Comparison of ENCODE assay signal across 16 cellular contexts in the genomic region with DNA sequence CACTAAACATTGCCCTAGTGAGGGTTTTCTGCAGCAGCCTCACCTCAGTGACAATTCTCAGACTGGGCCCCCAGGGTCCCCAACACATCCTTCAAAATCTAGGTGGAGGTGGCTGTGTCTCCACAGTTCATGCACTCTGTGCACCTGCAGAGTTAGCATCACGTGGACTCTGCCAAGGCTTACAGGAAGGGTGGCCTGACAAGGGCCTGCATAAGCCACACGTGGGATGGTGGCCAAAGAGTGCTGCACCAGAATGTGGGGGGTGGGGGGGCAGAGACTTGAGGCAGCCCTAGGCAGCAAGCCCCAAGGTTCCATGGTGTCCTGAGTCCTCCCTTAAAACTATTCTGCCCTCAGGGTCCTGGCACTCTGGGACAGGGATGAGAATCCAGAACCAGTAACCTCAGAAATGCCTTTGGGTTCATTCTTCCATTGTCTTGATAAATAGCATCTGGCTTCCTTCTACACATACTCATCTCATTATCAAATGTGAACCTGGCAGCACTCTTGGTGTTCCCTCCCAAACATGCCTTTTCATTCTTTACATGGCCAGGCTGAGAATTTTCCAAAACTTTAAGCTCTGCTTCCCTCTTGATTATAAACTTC. TPM values are rescaled to one million over a fixed set of nuclear protein-coding genes. Genes with fewer than 3 reads are reported as not detected.
DNase-seq lines count a peak whose midpoint lies in the region; ATAC-seq and TF ChIP-seq lines count a peak whose summit lies in the region.
"Had no signal": no experiment of that assay in that cellular context is flagged by ENCODE, and none has a peak within 500 bp of the region (broad histone marks: within the 10 kb centered on the region; RNA-seq: fewer than 3 reads in every experiment).

No MANE protein-coding gene starts in this region.

- H3K4me3 Mint-ChIP-seq in natural killer cell, result peak overlapping the region; percentile 19

- no peak for TF ChIP-seq CTCF in natural killer cell (IDR thresholded peaks at IDR 0.05)

- peaks cover 43 to 78% (median 56%) of the 10 kb centered on the region in 10 experiments for H3K4me1 ChIP-seq in BLaER1 treated with 17β-estradiol and CSF1 and Interleukin-3, amounts not matched to agents 10 nM and 100 nM

- H3K27ac ChIP-seq in BLaER1 treated with 17β-estradiol and CSF1 and Interleukin-3, amounts not matched to agents 10 nM and 100 nM, result no peak overlapping the region

- H3K36me3 Mint-ChIP-seq in natural killer cell, result no peaks in the 10 kb centered on the region

- H3K9me3 ChIP-seq in BLaER1 treated with 17β-estradiol and CSF1 and Interleukin-3, amounts not matched to agents 10 nM and 100 nM (replicated peaks in 1 of 11), result peaks cover 0 to 8% (median 6%) of the 10 kb centered on the region in 11 experiments; a peak in 9 of 22 replicates

- H3K9ac ChIP-seq in BLaER1 treated with 17β-estradiol and CSF1 and Interleukin-3, amounts not matched to agents 10 nM and 100 nM, result no peak overlapping the region

- peaks cover 0 to 29% (median 11%) of the 10 kb centered on the region in 11 experiments; a peak in 14 of 22 replicates for H4K20me1 ChIP-seq in BLaER1 treated with 17β-estradiol and CSF1 and Interleukin-3, amounts not matched to agents 10 nM and 100 nM

- H3K9me3 Mint-ChIP-seq in natural killer cell, result no peaks in the 10 kb centered on the region

- intact Hi-C loops in natural killer cell (cut with micrococcal nuclease), result no loop called here

- H3K27me3 ChIP-seq in BLaER1 treated with 17β-estradiol and CSF1 and Interleukin-3, amounts not matched to agents 10 nM and 100 nM, result peaks cover 0 to 61% (median 53%) of the 10 kb centered on the region in 11 experiments; a peak in 21 of 22 replicates

- peaks cover 59 to 60% of the 10 kb centered on the region in 2 donors for H3K4me1 Mint-ChIP-seq in natural killer cell

- H3K36me3 ChIP-seq in BLaER1 treated with 17β-estradiol and CSF1 and Interleukin-3, amounts not matched to agents 10 nM and 100 nM, result peaks cover 0 to 25% (median 4%) of the 10 kb centered on the region in 11 experiments; a peak in 13 of 22 replicates

- peak overlapping the region; percentile 32 to 94 for H3K27ac Mint-ChIP-seq in natural killer cell

- peak overlapping the region in 7 of 11 experiments; percentile 8 to 100 (median 89); a peak in 10 of 22 replicates for H3K4me2 ChIP-seq in BLaER1 treated with 17β-estradiol and CSF1 and Interleukin-3, amounts not matched to agents 10 nM and 100 nM

- H3K4me3 ChIP-seq in BLaER1 treated with 17β-estradiol and CSF1 and Interleukin-3, amounts not matched to agents 10 nM and 100 nM, result no peak overlapping the region

- ATAC-seq in natural killer cell, result no peak
- no peak for ATAC-seq in GM19452 (IDR thresholded peaks at IDR 0.05; ENCODE audit: unreplicated experiment)
- ATAC-seq: left ventricle myocardium superior had no signal

- no peaks in the 10 kb centered on the region for H3K27me3 Mint-ChIP-seq in natural killer cell (ENCODE audit: low read depth in 2 of 2)

- DNase-seq in EH (ENCODE audit: low read depth) (peak; percentile 56), astrocyte of the hippocampus (ENCODE audit: low read depth, low spot score) (peak; percentile 73), natural killer cell (no peak), NCI-H1436 treated with DMSO at 0.1 percent for 48 hours (lab: John Stamatoyannopoulos, UW) (no peak), NCI-H774 (lab: John Stamatoyannopoulos, UW) (no peak)
- no peak for DNase-seq in activated CD8-positive, alpha-beta memory T cell treated with anti-CD3 and anti-CD28 coated beads for 24 hours
- DNase-seq: effector CD4-positive, alpha-beta T cell; left ventricle myocardium superior; NCI-H1092; NCI-H524 treated with DMSO at 0.1 percent for 48 hours; stimulated activated CD4-positive, alpha-beta T cell treated with anti-CD3 and anti-CD28 coated beads, Interleukin-1b, Interleukin-23, amount 100 ng/mL, for 48 hours; stimulated activated naive CD4-positive, alpha-beta T cell had no signal

RNA-seq across cellular contexts. Expression of a gene that starts 1.6 kb away (rescaled TPM):
- total RNA-seq in natural killer cell, result 10 to 100 TPM; 74.8 to 80.2 (median 78.1) TPM

RNA-seq across cellular contexts. Expression of a gene that starts 59.9 kb away (rescaled TPM):
- 10 to 100 TPM; 34.9 to 54.3 (median 47.3) TPM for total RNA-seq in natural killer cell
- total RNA-seq: H4, SK-MEL-5 had no signal

Comparison
In these comparisons a context has a peak if more than half of its experiments do, and no peak if none do; other contexts are left out.
1. DNase-seq: peak in EH (single experiment) and astrocyte of the hippocampus (single experiment); none in natural killer cell (single experiment), NCI-H1436 treated with DMSO at 0.1 percent for 48 hours (single experiment), NCI-H774 (single experiment) and activated CD8-positive, alpha-beta memory T cell treated with anti-CD3 and anti-CD28 coated beads for 24 hours (single experiment).